ENCODE assay signal across 22 cellular contexts in genomic region chr2:18267501-18267900, GRCh38.
DNase-seq lines count a peak whose midpoint lies in the region; ATAC-seq and TF ChIP-seq lines count a peak whose summit lies in the region.
"Had no signal": no experiment of that assay in that cellular context is flagged by ENCODE, and none has a peak within 500 bp of the region (broad histone marks: within the 10 kb centered on the region; RNA-seq: fewer than 3 reads in every experiment).

No MANE protein-coding gene starts in this region.

- H3K9me3 Mint-ChIP-seq in activated T-helper 17 cell treated with anti-CD3 and anti-CD28 coated beads, Interleukin-2, amount 50 U/mL, for 72 hours = no peaks in the 10 kb centered on the region

- H2AFZ ChIP-seq in fibroblast of lung (ENCODE audit: low read length) = no peak overlapping the region

- no peak overlapping the region for H3K27ac Mint-ChIP-seq in activated T-helper 17 cell treated with anti-CD3 and anti-CD28 coated beads, Interleukin-2, amount 50 U/mL, for 72 hours
- H3K27ac Mint-ChIP-seq: CD14-positive monocyte; CD8-positive, alpha-beta memory T cell had no signal

- in situ Hi-C loops in ACHN (cut with HindIII; ENCODE audit: low pct_ligation_motif_present, low pct_unique_long_range_greater_than_20kb, low sequenced_read_pairs) = no loop called here

- ATAC-seq in activated CD4-positive, CD25-positive, alpha-beta regulatory T cell treated with anti-CD3 and anti-CD28 coated beads, Interleukin-2, amount 50 U/mL, for 24 hours = no peak
- ATAC-seq in activated T-helper 17 cell treated with anti-CD3 and anti-CD28 coated beads, Interleukin-2, amount 50 U/mL, for 72 hours (replicated peaks) = no peak
- ATAC-seq: HepG2, K562 had no signal

- no peaks in the 10 kb centered on the region for H3K36me3 ChIP-seq in fibroblast of lung (ENCODE audit: control insufficient read depth, insufficient read depth, low read length)
- H3K36me3 ChIP-seq: BE2C had no signal

- H3K4me3 ChIP-seq in fibroblast of lung (replicated peaks in 1 of 4; ENCODE audit: control extremely low read depth in 1 of 4, insufficient read depth in 1 of 4, low read depth in 3 of 4, low read length in 4 of 4) = no peak overlapping the region
- H3K4me3 ChIP-seq: K562 had no signal

- no peaks in the 10 kb centered on the region for H3K4me1 ChIP-seq in fibroblast of lung (ENCODE audit: control insufficient read depth, extremely low read depth, insufficient read depth, low read length)
- H3K4me1 ChIP-seq: BE2C had no signal

- H3K27me3 Mint-ChIP-seq in activated T-helper 17 cell treated with anti-CD3 and anti-CD28 coated beads, Interleukin-2, amount 50 U/mL, for 72 hours = no peaks in the 10 kb centered on the region

- no peak overlapping the region for H3K27ac ChIP-seq in fibroblast of lung (ENCODE audit: insufficient read depth, low read length)
- H3K27ac ChIP-seq: 22Rv1 had no signal

- H3K36me3 Mint-ChIP-seq in activated T-helper 17 cell treated with anti-CD3 and anti-CD28 coated beads, Interleukin-2, amount 50 U/mL, for 72 hours (ENCODE audit: low read depth) = no peaks in the 10 kb centered on the region
- H3K36me3 Mint-ChIP-seq: CD14-positive monocyte had no signal

- H3K4me1 Mint-ChIP-seq in activated T-helper 17 cell treated with anti-CD3 and anti-CD28 coated beads, Interleukin-2, amount 50 U/mL, for 72 hours = no peaks in the 10 kb centered on the region
- H3K4me1 Mint-ChIP-seq: CD14-positive monocyte; CD8-positive, alpha-beta memory T cell had no signal

- H3K4me3 Mint-ChIP-seq in activated T-helper 17 cell treated with anti-CD3 and anti-CD28 coated beads, Interleukin-2, amount 50 U/mL, for 72 hours = no peak overlapping the region
- H3K4me3 Mint-ChIP-seq: CD14-positive monocyte; CD8-positive, alpha-beta memory T cell had no signal

- H3K79me2 ChIP-seq in fibroblast of lung (ENCODE audit: control insufficient read depth, insufficient read depth, low read length) = no peaks in the 10 kb centered on the region

- H3K27me3 ChIP-seq in fibroblast of lung (ENCODE audit: control insufficient read depth, insufficient read depth, low read length) = no peaks in the 10 kb centered on the region
- H3K27me3 ChIP-seq: BE2C had no signal

- H3K9ac ChIP-seq in fibroblast of lung (ENCODE audit: insufficient read depth, low read length) = no peak overlapping the region

- no peaks in the 10 kb centered on the region for H4K20me1 ChIP-seq in fibroblast of lung (ENCODE audit: control insufficient read depth, extremely low read depth, insufficient read depth, low read length)

- no peak for TF ChIP-seq CTCF in fibroblast of lung (conservative IDR thresholded peaks at IDR 0.05 in 1 of 2, IDR thresholded peaks at IDR 0.05 in 1 of 2; ENCODE audit: low read depth in 1 of 2, low read length in 2 of 2)

- peak; percentile 51 for DNase-seq in ACHN
- DNase-seq in M059J (ENCODE audit: low read depth) = peak; percentile 19
- DNase-seq in fibroblast of lung (ENCODE audit: low read depth in 2 of 2) = peak; percentile 6 to 23
- DNase-seq in kidney glomerular epithelial cell (lab: John Stamatoyannopoulos, UW) = peak; percentile 34
- no peak for DNase-seq in NCI-H2196 treated with DMSO at 0.1 percent for 48 hours (lab: John Stamatoyannopoulos, UW; ENCODE audit: unreplicated experiment)
- no peak for DNase-seq in superior temporal gyrus (ENCODE audit: extremely low spot score)
- DNase-seq: BE2C; Calu3; CD8-positive, alpha-beta memory T cell; DND-41; H7; Kasumi-1; NCI-H2029 treated with DMSO at 0.1 percent for 48 hours; NCI-H2227 treated with DMSO at 0.1 percent for 48 hours; NCI-H526 treated with DMSO at 0.1 percent for 48 hours; SHP77 treated with DMSO at 0.1 percent for 48 hours had no signal

- H3K4me2 ChIP-seq in fibroblast of lung (ENCODE audit: extremely low read depth, insufficient read depth, low read length) = no peak overlapping the region

- H3K9me3 ChIP-seq in fibroblast of lung (ENCODE audit: control insufficient read depth, insufficient read depth, low read depth, low read length) = no peaks in the 10 kb centered on the region
- H3K9me3 ChIP-seq: BE2C had no signal

Comparison
In these comparisons a context has a peak if more than half of its experiments do, and no peak if none do; other contexts are left out.
1. DNase-seq: peak in ACHN (single experiment), M059J (single experiment), fibroblast of lung (2 of 2) and kidney glomerular epithelial cell (single experiment); none in NCI-H2196 treated with DMSO at 0.1 percent for 48 hours (single experiment) and superior temporal gyrus (single experiment).